8 cellular contexts compared by ENCODE assay signal in genomic region chr17:57999496-58000017, GRCh38. TPM values are rescaled to one million over a fixed set of nuclear protein-coding genes. Genes with fewer than 3 reads are reported as not detected.
DNase-seq lines count a peak whose midpoint lies in the region; ATAC-seq and TF ChIP-seq lines count a peak whose summit lies in the region.

No MANE protein-coding gene starts in this region.

- peak overlapping the region; percentile 44 for H3K27ac ChIP-seq in psoas muscle
- no peak overlapping the region for H3K27ac ChIP-seq in effector memory CD4-positive, alpha-beta T cell (ENCODE audit: insufficient read depth, low read length, poor library complexity, severe bottlenecking)

- CTCF ChIA-PET in activated B cell treated with CpG ODN at 0.5 μM for 24 hours (lab: Charles Lee): interaction anchor here (0.7 to 11.4 kb wide), 31 partner anchors 7 to 870 kb away, joined by 3 to 242 read pairs (median 6); partner anchors contain the start of genes CUEDC1, DYNLL2, MRPS23 and SRSF1

- peaks cover 12 to 78% of the 10 kb centered on the region in 2 donors for H3K36me3 ChIP-seq in psoas muscle (ENCODE audit: insufficient read depth in 1 of 2, low read depth in 1 of 2)
- peaks cover 24% of the 10 kb centered on the region for H3K36me3 ChIP-seq in effector memory CD4-positive, alpha-beta T cell (ENCODE audit: control insufficient read depth, insufficient read depth, low read length)

- no peak overlapping the region for H3K27ac Mint-ChIP-seq in activated B cell treated with CpG ODN at 0.5 μM for 24 hours

- H3K36me3 Mint-ChIP-seq in activated B cell treated with CpG ODN at 0.5 μM for 24 hours (ENCODE audit: low read depth): peaks cover 54% of the 10 kb centered on the region

- H3K9me3 ChIP-seq in psoas muscle: no peaks in the 10 kb centered on the region
- no peaks in the 10 kb centered on the region for H3K9me3 ChIP-seq in effector memory CD4-positive, alpha-beta T cell (ENCODE audit: control insufficient read depth, low read length)

- POLR2A ChIA-PET in activated B cell treated with CpG ODN at 0.5 μM for 24 hours (lab: Charles Lee): interaction anchor here (0.5 to 4.2 kb wide), 8 partner anchors 7 to 150 kb away, joined by 3 to 32 read pairs (median 6); partner anchors contain the start of genes CUEDC1, MRPS23, SRSF1 and VEZF1

- DNase-seq in DMS 273 treated with DMSO at 0.1 percent for 48 hours (lab: John Stamatoyannopoulos, UW) (peak; percentile 31), HCEC 1CT (peak; percentile 63), NCI-H2171 (lab: John Stamatoyannopoulos, UW) (peak; percentile 60), activated B cell treated with CpG ODN at 0.5 μM for 24 hours (no peak), germinal center (ENCODE audit: low spot score) (peak; percentile 59), psoas muscle (no peak)
- no peak for DNase-seq in effector memory CD4-positive, alpha-beta T cell
- DNase-seq in activated CD4-positive, alpha-beta T cell treated with anti-CD3 and anti-CD28 coated beads, Interleukin-2, amount 50 U/mL, for 48 hours: no peak

- no peaks in the 10 kb centered on the region for H3K27me3 Mint-ChIP-seq in activated B cell treated with CpG ODN at 0.5 μM for 24 hours

- intact Hi-C loops in activated B cell treated with CpG ODN at 0.5 μM for 24 hours (cut with micrococcal nuclease): loop anchor here (1.0 to 10.0 kb wide), 9 partner anchors 8 to 1025 kb away; partner anchors contain the start of genes MRPS23, SCPEP1 and SRSF1
- intact Hi-C loops in psoas muscle (cut with DNase I): loop anchor here (10.0 kb wide), 1 partner anchor 875 kb away; no protein-coding TSS in a partner anchor

- TF ChIP-seq CTCF in activated B cell treated with CpG ODN at 0.5 μM for 24 hours (IDR thresholded peaks at IDR 0.05) (peak; percentile 54), psoas muscle (IDR thresholded peaks at IDR 0.05) (peak; percentile 83)

- no peak overlapping the region for H3K4me3 Mint-ChIP-seq in activated B cell treated with CpG ODN at 0.5 μM for 24 hours

- peak; percentile 60 for ATAC-seq in activated B cell treated with CpG ODN at 0.5 μM for 24 hours (ENCODE audit: low read depth)
- ATAC-seq in psoas muscle: peak; percentile 59 to 67 (median 60)

- H3K9me3 Mint-ChIP-seq in activated B cell treated with CpG ODN at 0.5 μM for 24 hours: no peaks in the 10 kb centered on the region

- WGBS in psoas muscle, 3 donors: 42 to 70% (median 59%) methylated on average over 1 of the region's 1 CpG

- peaks cover 60% of the 10 kb centered on the region for H3K4me1 ChIP-seq in psoas muscle
- H3K4me1 ChIP-seq in effector memory CD4-positive, alpha-beta T cell (ENCODE audit: control insufficient read depth, insufficient read depth, low read length, poor library complexity, severe bottlenecking): peaks cover 10% of the 10 kb centered on the region

- no peaks in the 10 kb centered on the region for H3K27me3 ChIP-seq in psoas muscle (ENCODE audit: insufficient read depth in 3 of 3, low read length in 2 of 3)
- no peaks in the 10 kb centered on the region for H3K27me3 ChIP-seq in effector memory CD4-positive, alpha-beta T cell (replicated peaks; ENCODE audit: control insufficient read depth, insufficient read depth, low read length, poor library complexity, severe bottlenecking)

- peaks cover 45% of the 10 kb centered on the region for H3K4me1 Mint-ChIP-seq in activated B cell treated with CpG ODN at 0.5 μM for 24 hours

- H3K4me3 ChIP-seq in psoas muscle: no peak overlapping the region
- H3K4me3 ChIP-seq in effector memory CD4-positive, alpha-beta T cell (ENCODE audit: insufficient read depth, low read depth, low read length, poor library complexity, severe bottlenecking): no peak overlapping the region

RNA-seq across cellular contexts. Expression of gene SRSF1, which starts 7.5 kb away (rescaled TPM):
- 288 and 289 TPM in 2 replicates for total RNA-seq in activated B cell treated with CpG ODN at 0.5 μM for 24 hours
- 100 to 1,000 TPM in 2 of 4 donors, 10 to 100 TPM in 2; 71.2 to 141 (median 100) TPM for total RNA-seq in psoas muscle
- 100 to 1,000 TPM in 1 of 3 donors, 10 to 100 TPM in 2; 61.2 to 128 (median 93.7) TPM for polyA plus RNA-seq in psoas muscle

RNA-seq across cellular contexts. Expression of gene VEZF1, which starts 11.5 kb away (rescaled TPM):
- 40.5 and 45.1 TPM in 2 replicates for total RNA-seq in activated B cell treated with CpG ODN at 0.5 μM for 24 hours
- total RNA-seq in psoas muscle: 10 to 100 TPM; 45.7 to 92.5 (median 70.7) TPM
- 10 to 100 TPM; 30.6 to 50.5 (median 36.6) TPM for polyA plus RNA-seq in psoas muscle

RNA-seq across cellular contexts. Expression of gene CUEDC1, which starts 44.3 kb away (rescaled TPM):
- total RNA-seq in activated B cell treated with CpG ODN at 0.5 μM for 24 hours (not detected in 2 replicates), psoas muscle (10 to 100 TPM; 31.1 to 67.2 (median 47.4) TPM)
- polyA plus RNA-seq in psoas muscle: 10 to 100 TPM; 28.0 to 56.5 (median 46.4) TPM

Comparison
In these comparisons a context has a peak if more than half of its experiments do, and no peak if none do; other contexts are left out.
1. DNase-seq: peak in DMS 273 treated with DMSO at 0.1 percent for 48 hours (single experiment), HCEC 1CT (single experiment), NCI-H2171 (single experiment) and germinal center (single experiment); none in activated B cell treated with CpG ODN at 0.5 μM for 24 hours (single experiment), psoas muscle (0 of 2), effector memory CD4-positive, alpha-beta T cell (0 of 3) and activated CD4-positive, alpha-beta T cell treated with anti-CD3 and anti-CD28 coated beads, Interleukin-2, amount 50 U/mL, for 48 hours (0 of 2).
2. RNA of gene CUEDC1, which starts 44.3 kb away (total RNA-seq): 31.1 to 67.2 TPM in psoas muscle; not detected in activated B cell treated with CpG ODN at 0.5 μM for 24 hours; every median in the first group is over 10 times any median in the second.